Comparison of ENCODE assay signal across 1 cellular context in the genomic region with DNA sequence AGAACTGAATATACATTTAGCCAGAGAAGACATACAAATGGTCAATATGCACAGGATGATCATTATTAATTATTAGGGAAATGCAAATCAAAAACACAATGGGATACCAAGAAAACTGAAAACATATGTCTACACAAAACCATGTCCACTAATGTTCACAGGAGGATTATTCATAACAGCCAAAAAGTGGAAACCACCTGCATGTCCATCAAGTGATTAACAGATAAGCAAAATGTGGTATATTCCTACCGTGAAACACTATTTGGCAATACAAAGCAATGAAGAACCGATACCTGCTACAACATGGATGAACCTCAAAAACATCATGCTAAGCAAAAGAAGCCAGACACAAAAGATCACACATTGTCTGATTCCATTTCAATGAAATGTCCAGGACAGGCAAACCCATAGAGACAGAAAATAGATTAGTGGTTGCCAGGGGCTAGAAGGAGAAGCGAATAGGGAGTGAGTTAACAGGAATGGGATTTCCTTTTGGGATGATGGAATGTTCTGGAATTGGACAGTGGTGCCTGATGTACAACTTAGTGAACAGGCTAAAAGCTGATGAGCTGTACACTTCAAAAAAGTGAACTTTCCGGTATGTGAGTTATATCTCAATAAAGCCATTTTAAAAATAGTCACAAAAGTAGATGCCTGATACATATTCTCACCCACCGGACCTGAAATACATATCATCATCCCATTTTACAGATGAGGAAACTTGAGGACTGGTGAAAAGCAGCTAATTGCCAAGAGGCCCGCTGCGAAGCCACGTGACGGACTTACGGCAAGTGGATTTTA.
TF ChIP-seq lines count a peak whose summit lies in the region.

No MANE protein-coding gene starts in this region.

TF ChIP-seq in GM12878, 131 proteins besides CTCF, POLR2A, EP300 and RAD21 (continued from another document and continues in another):
- TF ChIP-seq ZNF592 (IDR thresholded peaks at IDR 0.05): no peak
- TF ChIP-seq TCF7 (IDR thresholded peaks at IDR 0.05; ENCODE audit: borderline replicate concordance): no peak
- TF ChIP-seq PKNOX1 (IDR thresholded peaks at IDR 0.05): peak; percentile 92
- TF ChIP-seq CEBPZ (IDR thresholded peaks at IDR 0.05; ENCODE audit: low read depth, low read length): no peak
- TF ChIP-seq HDAC2 (IDR thresholded peaks at IDR 0.05): no peak
- no peak for TF ChIP-seq POU2F2 (IDR thresholded peaks at IDR 0.05; ENCODE audit: borderline replicate concordance, low read depth, low read length)
- no peak for TF ChIP-seq MEF2B (IDR thresholded peaks at IDR 0.05; ENCODE audit: partially characterized antibody, poor library complexity, severe bottlenecking)
- no peak for TF ChIP-seq CREM (IDR thresholded peaks at IDR 0.05; ENCODE audit: low read depth)
- TF ChIP-seq ATF7 (IDR thresholded peaks at IDR 0.05; ENCODE audit: low read depth): peak; percentile 22; the same call in 1 of the 2 replicates
- TF ChIP-seq ZSCAN29 (IDR thresholded peaks at IDR 0.05): no peak
- no peak for TF ChIP-seq SIX5 (IDR thresholded peaks at IDR 0.05; ENCODE audit: low read depth, low read length, severe bottlenecking)
- TF ChIP-seq, protein P1, sequence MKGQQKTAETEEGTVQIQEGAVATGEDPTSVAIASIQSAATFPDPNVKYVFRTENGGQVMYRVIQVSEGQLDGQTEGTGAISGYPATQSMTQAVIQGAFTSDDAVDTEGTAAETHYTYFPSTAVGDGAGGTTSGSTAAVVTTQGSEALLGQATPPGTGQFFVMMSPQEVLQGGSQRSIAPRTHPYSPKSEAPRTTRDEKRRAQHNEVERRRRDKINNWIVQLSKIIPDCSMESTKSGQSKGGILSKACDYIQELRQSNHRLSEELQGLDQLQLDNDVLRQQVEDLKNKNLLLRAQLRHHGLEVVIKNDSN (IDR thresholded peaks at IDR 0.05; ENCODE audit: borderline replicate concordance, extremely low read length, insufficient read depth, low read depth, low read length): no peak
- TF ChIP-seq TARDBP (IDR thresholded peaks at IDR 0.05; ENCODE audit: borderline replicate concordance): no peak
- no peak for TF ChIP-seq BHLHE40 (IDR thresholded peaks at IDR 0.05; ENCODE audit: borderline replicate concordance in 1 of 2, low read depth in 2 of 2, low read length in 1 of 2)
- TF ChIP-seq ZNF217 (IDR thresholded peaks at IDR 0.05): no peak
- TF ChIP-seq ATF2 (IDR thresholded peaks at IDR 0.05; ENCODE audit: low read length): peak; percentile 52; the same call in 1 of the 2 replicates
- TF ChIP-seq RAD51 (IDR thresholded peaks at IDR 0.05): no peak
- no peak for TF ChIP-seq ZNF622 (IDR thresholded peaks at IDR 0.05)
- no peak for TF ChIP-seq TAF1 (IDR thresholded peaks at IDR 0.05; ENCODE audit: borderline replicate concordance, low read depth, low read length)
- no peak for TF ChIP-seq SMC3 (IDR thresholded peaks at IDR 0.05; ENCODE audit: borderline replicate concordance, low read length)
- TF ChIP-seq EZH2 (IDR thresholded peaks at IDR 0.05; ENCODE audit: borderline replicate concordance, control insufficient read depth, low read depth, low read length): no peak
- no peak for TF ChIP-seq TBL1XR1 (IDR thresholded peaks at IDR 0.05; ENCODE audit: low read depth, low read length)
- TF ChIP-seq, protein P2, sequence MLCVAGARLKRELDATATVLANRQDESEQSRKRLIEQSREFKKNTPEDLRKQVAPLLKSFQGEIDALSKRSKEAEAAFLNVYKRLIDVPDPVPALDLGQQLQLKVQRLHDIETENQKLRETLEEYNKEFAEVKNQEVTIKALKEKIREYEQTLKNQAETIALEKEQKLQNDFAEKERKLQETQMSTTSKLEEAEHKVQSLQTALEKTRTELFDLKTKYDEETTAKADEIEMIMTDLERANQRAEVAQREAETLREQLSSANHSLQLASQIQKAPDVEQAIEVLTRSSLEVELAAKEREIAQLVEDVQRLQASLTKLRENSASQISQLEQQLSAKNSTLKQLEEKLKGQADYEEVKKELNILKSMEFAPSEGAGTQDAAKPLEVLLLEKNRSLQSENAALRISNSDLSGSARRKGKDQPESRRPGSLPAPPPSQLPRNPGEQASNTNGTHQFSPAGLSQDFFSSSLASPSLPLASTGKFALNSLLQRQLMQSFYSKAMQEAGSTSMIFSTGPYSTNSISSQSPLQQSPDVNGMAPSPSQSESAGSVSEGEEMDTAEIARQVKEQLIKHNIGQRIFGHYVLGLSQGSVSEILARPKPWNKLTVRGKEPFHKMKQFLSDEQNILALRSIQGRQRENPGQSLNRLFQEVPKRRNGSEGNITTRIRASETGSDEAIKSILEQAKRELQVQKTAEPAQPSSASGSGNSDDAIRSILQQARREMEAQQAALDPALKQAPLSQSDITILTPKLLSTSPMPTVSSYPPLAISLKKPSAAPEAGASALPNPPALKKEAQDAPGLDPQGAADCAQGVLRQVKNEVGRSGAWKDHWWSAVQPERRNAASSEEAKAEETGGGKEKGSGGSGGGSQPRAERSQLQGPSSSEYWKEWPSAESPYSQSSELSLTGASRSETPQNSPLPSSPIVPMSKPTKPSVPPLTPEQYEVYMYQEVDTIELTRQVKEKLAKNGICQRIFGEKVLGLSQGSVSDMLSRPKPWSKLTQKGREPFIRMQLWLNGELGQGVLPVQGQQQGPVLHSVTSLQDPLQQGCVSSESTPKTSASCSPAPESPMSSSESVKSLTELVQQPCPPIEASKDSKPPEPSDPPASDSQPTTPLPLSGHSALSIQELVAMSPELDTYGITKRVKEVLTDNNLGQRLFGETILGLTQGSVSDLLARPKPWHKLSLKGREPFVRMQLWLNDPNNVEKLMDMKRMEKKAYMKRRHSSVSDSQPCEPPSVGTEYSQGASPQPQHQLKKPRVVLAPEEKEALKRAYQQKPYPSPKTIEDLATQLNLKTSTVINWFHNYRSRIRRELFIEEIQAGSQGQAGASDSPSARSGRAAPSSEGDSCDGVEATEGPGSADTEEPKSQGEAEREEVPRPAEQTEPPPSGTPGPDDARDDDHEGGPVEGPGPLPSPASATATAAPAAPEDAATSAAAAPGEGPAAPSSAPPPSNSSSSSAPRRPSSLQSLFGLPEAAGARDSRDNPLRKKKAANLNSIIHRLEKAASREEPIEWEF (IDR thresholded peaks at IDR 0.05; ENCODE audit: insufficient replicate concordance, low read depth, low read length): no peak
- 0 out of 2 replicates have a peak, but pooled peaks have one; percentile 25 for TF ChIP-seq FOXM1 (IDR thresholded peaks at IDR 0.05; ENCODE audit: low read depth, low read length)
- TF ChIP-seq ZNF384 (IDR thresholded peaks at IDR 0.05; ENCODE audit: borderline replicate concordance, low read depth, low read length): no peak
- TF ChIP-seq CBX3 (IDR thresholded peaks at IDR 0.05; ENCODE audit: borderline replicate concordance, low read depth): no peak
- peak; percentile 43; the same call in 1 of the 2 replicates for TF ChIP-seq NFIC (IDR thresholded peaks at IDR 0.05; ENCODE audit: low read depth, low read length)
- TF ChIP-seq IKZF1 (conservative IDR thresholded peaks at IDR 0.05): peak; percentile 38; the same call in 1 of the 2 replicates
- no peak for TF ChIP-seq CBX5 (IDR thresholded peaks at IDR 0.05; ENCODE audit: low read depth)
- no peak for TF ChIP-seq STAT3 (IDR thresholded peaks at IDR 0.05; ENCODE audit: low read depth, low read length)
- TF ChIP-seq MYC (IDR thresholded peaks at IDR 0.05; ENCODE audit: insufficient read depth, insufficient read length, insufficient replicate concordance, low read length, severe bottlenecking): no peak
- no peak for TF ChIP-seq NR2F1 (conservative IDR thresholded peaks at IDR 0.05)
- TF ChIP-seq SUZ12 (IDR thresholded peaks at IDR 0.05; ENCODE audit: unreplicated experiment): no peak
- no peak for TF ChIP-seq SREBF2 (IDR thresholded peaks at IDR 0.05; ENCODE audit: low read length)
- no peak for TF ChIP-seq ZNF274 (IDR thresholded peaks at IDR 0.05; ENCODE audit: insufficient read depth, insufficient read length)
- no peak for TF ChIP-seq ZNF207 (IDR thresholded peaks at IDR 0.05; ENCODE audit: borderline replicate concordance)
- TF ChIP-seq BRCA1 (IDR thresholded peaks at IDR 0.05; ENCODE audit: low read depth, low read length): no peak
- TF ChIP-seq BMI1 (IDR thresholded peaks at IDR 0.05; ENCODE audit: borderline replicate concordance): no peak
- no peak for TF ChIP-seq STAT1 (conservative IDR thresholded peaks at IDR 0.05)
- TF ChIP-seq NBN (IDR thresholded peaks at IDR 0.05): no peak
- TF ChIP-seq YBX1 (IDR thresholded peaks at IDR 0.05): no peak
- TF ChIP-seq, protein P3, sequence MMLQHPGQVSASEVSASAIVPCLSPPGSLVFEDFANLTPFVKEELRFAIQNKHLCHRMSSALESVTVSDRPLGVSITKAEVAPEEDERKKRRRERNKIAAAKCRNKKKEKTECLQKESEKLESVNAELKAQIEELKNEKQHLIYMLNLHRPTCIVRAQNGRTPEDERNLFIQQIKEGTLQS (IDR thresholded peaks at IDR 0.05; ENCODE audit: borderline replicate concordance, extremely low read depth, low read depth, low read length): no peak
- TF ChIP-seq JUND (IDR thresholded peaks at IDR 0.05; ENCODE audit: low read depth, low read length): no peak
- TF ChIP-seq, protein P4, sequence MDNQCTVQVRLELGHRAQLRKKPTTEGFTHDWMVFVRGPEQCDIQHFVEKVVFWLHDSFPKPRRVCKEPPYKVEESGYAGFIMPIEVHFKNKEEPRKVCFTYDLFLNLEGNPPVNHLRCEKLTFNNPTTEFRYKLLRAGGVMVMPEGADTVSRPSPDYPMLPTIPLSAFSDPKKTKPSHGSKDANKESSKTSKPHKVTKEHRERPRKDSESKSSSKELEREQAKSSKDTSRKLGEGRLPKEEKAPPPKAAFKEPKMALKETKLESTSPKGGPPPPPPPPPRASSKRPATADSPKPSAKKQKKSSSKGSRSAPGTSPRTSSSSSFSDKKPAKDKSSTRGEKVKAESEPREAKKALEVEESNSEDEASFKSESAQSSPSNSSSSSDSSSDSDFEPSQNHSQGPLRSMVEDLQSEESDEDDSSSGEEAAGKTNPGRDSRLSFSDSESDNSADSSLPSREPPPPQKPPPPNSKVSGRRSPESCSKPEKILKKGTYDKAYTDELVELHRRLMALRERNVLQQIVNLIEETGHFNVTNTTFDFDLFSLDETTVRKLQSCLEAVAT (IDR thresholded peaks at IDR 0.05): no peak
